ENCODE assay signal across 8 cellular contexts in the genomic region with DNA sequence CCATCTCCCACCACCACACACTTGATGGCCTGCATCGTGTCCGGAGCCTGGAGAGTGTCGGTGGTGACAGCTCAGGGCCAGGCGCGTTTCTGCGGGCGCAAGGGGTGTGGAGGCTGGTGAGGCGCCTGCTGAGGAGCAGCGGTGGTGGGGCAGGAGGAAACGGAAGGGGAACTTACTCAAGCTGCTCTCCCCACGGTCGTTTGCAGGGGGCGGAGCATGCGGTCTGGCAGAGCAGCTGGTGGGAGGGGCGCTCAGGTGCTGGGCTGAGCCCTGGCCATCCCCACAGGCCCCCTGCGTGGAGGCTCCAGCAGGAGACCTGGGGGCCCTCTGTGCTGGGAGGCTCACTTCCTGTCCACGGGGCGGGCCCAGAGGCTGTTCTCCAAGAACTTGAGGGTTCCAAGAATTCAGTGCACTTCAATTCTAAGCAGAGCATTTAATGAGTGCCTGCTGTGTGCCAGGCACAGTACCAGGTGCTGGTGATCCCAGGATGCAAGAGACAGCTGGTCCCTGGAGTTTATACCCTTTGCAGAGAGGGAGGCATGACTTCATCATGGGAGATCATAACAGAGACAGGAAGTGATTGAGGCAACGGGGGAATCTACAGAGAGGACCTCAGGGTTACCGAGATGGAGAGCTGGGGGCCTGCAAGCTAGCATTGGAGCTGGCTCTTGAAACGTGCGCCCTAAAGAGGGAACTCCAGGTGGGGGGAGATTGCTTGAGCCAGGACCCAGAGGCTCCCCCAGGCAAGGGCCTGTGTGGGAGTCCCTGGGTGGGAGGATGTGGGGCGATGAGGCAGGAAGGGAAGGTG. TPM values are rescaled to one million over a fixed set of nuclear protein-coding genes. Genes with fewer than 3 reads are reported as not detected.
DNase-seq lines count a peak whose midpoint lies in the region; ATAC-seq and TF ChIP-seq lines count a peak whose summit lies in the region.

A gene (minus strand): TSS at position 156 of the 808 bp plus-strand sequence. CDS start 121 bp downstream, at position 35.

- DNase-seq in RWPE1 (ENCODE audit: low spot score) = peak; percentile 63
- DNase-seq in activated T-helper 1 cell treated with anti-CD3 and anti-CD28 coated beads, Interleukin-2, amount 50 U/mL, for 16 hours (ENCODE audit: low read depth in 1 of 2, low spot score in 1 of 2) = peak; percentile 75 to 81
- DNase-seq in glomerular visceral epithelial cell (ENCODE audit: extremely low spot score) = peak; percentile 87
- DNase-seq in sciatic nerve (ENCODE audit: low spot score) = peak; percentile 71
- no peak for DNase-seq in middle frontal gyrus (ENCODE audit: extremely low spot score, low spot score)

- peak; percentile 92 for TF ChIP-seq POLR2A in GM18505 (IDR thresholded peaks at IDR 0.05; ENCODE audit: borderline replicate concordance, extremely low read depth, insufficient read depth, insufficient read length)

- H3K27ac ChIP-seq in RWPE1 = peak within 1 kb of the TSS; percentile 80

- ATAC-seq in GM18505 (IDR thresholded peaks at IDR 0.05; ENCODE audit: unreplicated experiment) = peak; percentile 47
- ATAC-seq in HG02885 (IDR thresholded peaks at IDR 0.05; ENCODE audit: poor library complexity, unreplicated experiment) = peak; percentile 49
- peak; percentile 71 for ATAC-seq in sciatic nerve
- ATAC-seq in HG02571 (IDR thresholded peaks at IDR 0.05; ENCODE audit: unreplicated experiment) = no peak

- CTCF ChIA-PET in RWPE1 (lab: Yijun Ruan, JAX) = interaction anchor here (0.9 kb wide), 1 partner anchor 15 kb away, joined by 3 read pairs; no protein-coding TSS in a partner anchor

- intact Hi-C loops in sciatic nerve (cut with DNase I) = no loop called here

- POLR2A ChIA-PET in RWPE1 (lab: Yijun Ruan, JAX; ENCODE audit: low non-redundant PET) = interaction anchor here (0.5 kb wide), 1 partner anchor 15 kb away, joined by 5 read pairs; no protein-coding TSS in a partner anchor

- TF ChIP-seq CTCF in RWPE1 (conservative IDR thresholded peaks at IDR 0.05; ENCODE audit: low read depth) = no peak

RNA-seq across cellular contexts. Expression of the gene that starts here (rescaled TPM):
- total RNA-seq in sciatic nerve = 18.9 TPM
